14 cellular contexts compared by ENCODE assay signal in the genomic region with DNA sequence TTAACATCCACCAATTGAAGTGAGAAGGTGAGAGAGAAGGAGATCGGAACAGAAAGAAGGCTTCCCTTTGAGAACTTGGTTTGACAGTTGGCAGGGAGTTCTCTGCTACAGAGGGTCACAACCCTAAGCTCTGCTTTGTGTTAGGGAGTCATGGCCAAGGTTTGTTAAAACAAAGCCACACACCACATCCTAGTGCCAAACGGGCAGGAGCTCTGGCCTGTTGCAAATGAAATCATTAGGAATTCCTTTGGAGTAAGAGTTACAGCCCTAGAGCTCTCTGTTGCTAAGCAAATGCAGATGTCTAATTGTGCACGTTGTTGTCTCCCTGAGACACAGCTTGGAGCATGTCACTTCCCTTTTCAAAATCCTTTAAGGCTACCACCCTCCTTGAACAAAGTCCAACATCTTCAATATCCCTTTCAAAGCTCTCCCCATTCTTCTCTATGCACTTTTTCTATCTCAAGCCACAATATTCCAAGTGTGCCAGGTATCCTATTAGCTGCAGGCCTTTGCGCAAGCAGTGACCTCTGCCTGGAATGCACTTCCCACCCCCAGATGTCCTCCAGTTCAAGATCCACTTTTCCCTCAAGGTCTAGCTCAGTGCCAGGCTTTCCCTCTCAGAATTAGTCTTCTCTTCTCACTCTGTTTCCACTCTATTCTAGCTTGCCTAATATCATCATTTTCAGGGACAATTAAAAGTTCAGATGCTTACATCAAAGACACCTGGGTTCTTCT.
DNase-seq lines count a peak whose midpoint lies in the region; ATAC-seq and TF ChIP-seq lines count a peak whose summit lies in the region.
"Had no signal": no experiment of that assay in that cellular context is flagged by ENCODE, and none has a peak within 500 bp of the region (broad histone marks: within the 10 kb centered on the region; RNA-seq: fewer than 3 reads in every experiment).

No MANE protein-coding gene starts in this region.

- H3K27ac ChIP-seq in subcutaneous abdominal adipose tissue (ENCODE audit: low read depth, low read length) (peak overlapping the region; percentile 76), neuronal stem cell (replicated peaks; ENCODE audit: low read length) (no peak overlapping the region)
- H3K27ac ChIP-seq: SJCRH30, thoracic aorta had no signal

- H2BK120ac ChIP-seq in neuronal stem cell (ENCODE audit: low read depth, low read length): no peak overlapping the region

- H3K4me3 Mint-ChIP-seq in brain: peak overlapping the region in 1 of 5 experiments; percentile 8
- H3K4me3 Mint-ChIP-seq: endodermal cell had no signal

- ATAC-seq in GM21515 (IDR thresholded peaks at IDR 0.05; ENCODE audit: unreplicated experiment) (no peak), HG03457 (IDR thresholded peaks at IDR 0.05; ENCODE audit: unreplicated experiment) (no peak)

- H3K9ac ChIP-seq in subcutaneous abdominal adipose tissue (ENCODE audit: low read length in 5 of 5) (peak overlapping the region in 1 of 5 donors; percentile 25), neuronal stem cell (ENCODE audit: low read depth, low read length, poor library complexity) (no peak overlapping the region)

- H3K36me3 Mint-ChIP-seq in brain: no peaks in the 10 kb centered on the region

- no peak overlapping the region for H3K14ac ChIP-seq in neuronal stem cell (ENCODE audit: low read length)

- H3K27ac Mint-ChIP-seq in brain: peak overlapping the region; percentile 2 to 80 (median 59)
- H3K27ac Mint-ChIP-seq: endodermal cell had no signal

- H3K4me1 Mint-ChIP-seq in brain: peaks cover 34% of the 10 kb centered on the region

- H2AFZ ChIP-seq in neuronal stem cell (ENCODE audit: low read length): no peak overlapping the region

- H3K9me3 ChIP-seq in subcutaneous abdominal adipose tissue (ENCODE audit: control insufficient read depth in 5 of 5, low read length in 5 of 5) (no peaks in the 10 kb centered on the region), neuronal stem cell (replicated peaks in 1 of 2; ENCODE audit: control insufficient read depth in 2 of 2, insufficient read depth in 1 of 2, low read depth in 1 of 2, low read length in 2 of 2) (no peaks in the 10 kb centered on the region)
- H3K9me3 ChIP-seq: HAP-1, SJCRH30, thoracic aorta had no signal

- H2BK15ac ChIP-seq in neuronal stem cell (ENCODE audit: low read length): no peak overlapping the region

- H3K4me3 ChIP-seq in subcutaneous abdominal adipose tissue (ENCODE audit: low read depth in 1 of 5, low read length in 5 of 5): no peak overlapping the region
- no peak overlapping the region for H3K4me3 ChIP-seq in neuronal stem cell (ENCODE audit: low read length in 2 of 2)
- H3K4me3 ChIP-seq: HAP-1, SJCRH30, thoracic aorta had no signal

- H3K9me3 Mint-ChIP-seq in brain: peaks cover 0 to 8% (median 3%) of the 10 kb centered on the region in 5 experiments
- H3K9me3 Mint-ChIP-seq: endodermal cell had no signal

- no peak overlapping the region for H3K4ac ChIP-seq in neuronal stem cell (ENCODE audit: low read length)

- H3K27me3 Mint-ChIP-seq in brain: no peaks in the 10 kb centered on the region

- H3K18ac ChIP-seq in neuronal stem cell (ENCODE audit: low read length): no peak overlapping the region

- no peak overlapping the region for H3K4me2 ChIP-seq in neuronal stem cell (ENCODE audit: insufficient read depth, low read length, poor library complexity, severe bottlenecking)

- H3K27me3 ChIP-seq in subcutaneous abdominal adipose tissue (ENCODE audit: control insufficient read depth in 5 of 5, insufficient read depth in 4 of 5, low read length in 5 of 5): no peaks in the 10 kb centered on the region
- no peaks in the 10 kb centered on the region for H3K27me3 ChIP-seq in neuronal stem cell (ENCODE audit: control insufficient read depth in 3 of 3, insufficient read depth in 3 of 3, low read depth in 1 of 3, low read length in 3 of 3)
- H3K27me3 ChIP-seq: SJCRH30 had no signal

- DNase-seq in LHCN-M2 (ENCODE audit: low read depth): peak; percentile 15
- peak; percentile 42 for DNase-seq in medulla oblongata (ENCODE audit: extremely low spot score)
- no peak for DNase-seq in NCI-H1436 treated with DMSO at 0.1 percent for 48 hours (lab: John Stamatoyannopoulos, UW)
- no peak for DNase-seq in neuronal stem cell (ENCODE audit: low spot score)
- DNase-seq: NCI-H1092 treated with DMSO at 0.1 percent for 48 hours, NCI-H510A treated with DMSO at 0.1 percent for 48 hours, SJCRH30 had no signal

- H3K23ac ChIP-seq in neuronal stem cell (ENCODE audit: low read depth, low read length, poor library complexity): no peak overlapping the region

- H2BK12ac ChIP-seq in neuronal stem cell (ENCODE audit: low read length): no peak overlapping the region

- no peaks in the 10 kb centered on the region for H3K36me3 ChIP-seq in subcutaneous abdominal adipose tissue (ENCODE audit: control insufficient read depth in 5 of 5, insufficient read depth in 5 of 5, low read length in 5 of 5)
- H3K36me3 ChIP-seq in neuronal stem cell (replicated peaks in 1 of 2; ENCODE audit: control insufficient read depth in 2 of 2, insufficient read depth in 2 of 2, low read length in 2 of 2): no peaks in the 10 kb centered on the region
- H3K36me3 ChIP-seq: HAP-1, SJCRH30, thoracic aorta had no signal

- H3K4me1 ChIP-seq in subcutaneous abdominal adipose tissue (ENCODE audit: control insufficient read depth in 5 of 5, insufficient read depth in 5 of 5, low read length in 5 of 5): peaks cover 0 to 40% (median 34%) of the 10 kb centered on the region in 5 donors
- H3K4me1 ChIP-seq in neuronal stem cell (ENCODE audit: control insufficient read depth in 2 of 2, insufficient read depth in 1 of 2, low read depth in 1 of 2, low read length in 2 of 2): peaks cover 0 to 2% of the 10 kb centered on the region in 2 donors
- H3K4me1 ChIP-seq: HAP-1, SJCRH30 had no signal

- no peak overlapping the region for H4K8ac ChIP-seq in neuronal stem cell (ENCODE audit: low read depth, low read length)

- TF ChIP-seq CTCF in brain (conservative IDR thresholded peaks at IDR 0.05): no peak

- no peak overlapping the region for H2BK5ac ChIP-seq in neuronal stem cell (ENCODE audit: low read length)

- no CpG with 5 or more reads among the region's 4 CpGs for WGBS in neuronal stem cell (ENCODE audit: extremely low coverage in 2 of 2, insufficient read length in 2 of 2, insufficient replicate concordance in 1 of 2), 2 donors

- H2AK5ac ChIP-seq in neuronal stem cell (ENCODE audit: low read depth, low read length): no peak overlapping the region

- H4K91ac ChIP-seq in neuronal stem cell (ENCODE audit: low read depth, low read length, poor library complexity): no peak overlapping the region

- H3K79me1 ChIP-seq in neuronal stem cell (ENCODE audit: low read depth, low read length): no peaks in the 10 kb centered on the region

Comparison
In these comparisons a context has a peak if more than half of its experiments do, and no peak if none do; other contexts are left out.
1. DNase-seq: peak in LHCN-M2 (single experiment) and medulla oblongata (single experiment); none in NCI-H1436 treated with DMSO at 0.1 percent for 48 hours (single experiment) and neuronal stem cell (single experiment).